In the genomic region with DNA sequence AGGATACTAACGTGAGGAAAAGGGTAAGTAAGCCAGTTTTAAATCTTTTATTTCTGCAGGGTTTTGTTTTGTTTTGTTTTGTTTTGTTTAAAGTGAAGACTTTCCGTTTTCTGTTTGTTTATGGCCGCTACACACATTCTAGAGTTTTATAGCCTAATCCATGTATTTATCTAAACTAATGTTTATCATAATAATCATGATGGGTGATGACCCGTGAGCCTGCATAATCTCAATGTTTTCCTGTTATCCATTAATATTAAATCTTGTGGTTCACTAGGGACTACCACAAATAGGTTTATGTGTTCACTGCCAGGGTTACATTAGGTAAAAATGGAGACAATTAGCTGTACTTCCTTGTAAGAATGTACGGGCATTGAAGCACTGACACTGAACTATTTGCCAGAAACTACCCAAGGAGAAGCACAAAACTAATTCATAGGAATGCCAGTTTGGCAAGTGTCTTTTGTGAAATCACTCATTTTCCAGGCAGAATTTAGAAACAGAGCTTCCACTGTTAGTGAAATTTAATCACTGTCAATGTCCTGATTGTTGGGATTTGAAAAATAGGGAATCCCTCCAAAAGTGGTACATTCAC, we compare ENCODE assay signal across 25 cellular contexts.
A peak's percentile ranks its signal among the peaks of the same experiment; 100 is the strongest.
DNase-seq lines count a peak whose midpoint lies in the region; ATAC-seq and TF ChIP-seq lines count a peak whose summit lies in the region.
"Had no signal": no experiment of that assay in that cellular context is flagged by ENCODE, and none has a peak within 500 bp of the region (broad histone marks: within the 10 kb centered on the region; RNA-seq: fewer than 3 reads in every experiment).

No MANE protein-coding gene starts in this region.

- H3K9me3 Mint-ChIP-seq in H9: no peaks in the 10 kb centered on the region
- peaks cover 5 to 9% of the 10 kb centered on the region in 2 donors for H3K9me3 Mint-ChIP-seq in effector memory CD8-positive, alpha-beta T cell

- H3K18ac ChIP-seq in H9 (ENCODE audit: insufficient read length, low read depth, low read length): no peak overlapping the region

- H3K27ac Mint-ChIP-seq in H9: peak overlapping the region in 1 of 3 experiments; percentile 22; a peak in 2 of 7 replicates
- no peak overlapping the region for H3K27ac Mint-ChIP-seq in effector memory CD8-positive, alpha-beta T cell
- H3K27ac Mint-ChIP-seq: CD4-positive, CD25-positive, alpha-beta regulatory T cell had no signal

- peaks cover 3 to 10% of the 10 kb centered on the region in 2 experiments; a peak in 3 of 4 replicates for H3K4me1 Mint-ChIP-seq in H9
- no peaks in the 10 kb centered on the region for H3K4me1 Mint-ChIP-seq in effector memory CD8-positive, alpha-beta T cell (ENCODE audit: low read depth in 2 of 2)
- H3K4me1 Mint-ChIP-seq: CD4-positive, CD25-positive, alpha-beta regulatory T cell had no signal

- no peak overlapping the region for H4K91ac ChIP-seq in H9 (ENCODE audit: insufficient read length, low read depth, low read length)

- H3K4me3 ChIP-seq in smooth muscle cell: no peak overlapping the region
- H3K4me3 ChIP-seq: body of pancreas, gastroesophageal sphincter, GM23248, lower lobe of right lung, upper lobe of left lung had no signal

- ATAC-seq in effector memory CD8-positive, alpha-beta T cell (replicated peaks): no peak
- ATAC-seq: gastroesophageal sphincter, lower lobe of right lung had no signal

- no peak overlapping the region for H3T11ph ChIP-seq in H9 (ENCODE audit: low read length)

- TF ChIP-seq CTCF in H9 (conservative IDR thresholded peaks at IDR 0.05) (no peak), smooth muscle cell (IDR thresholded peaks at IDR 0.05; ENCODE audit: borderline replicate concordance, insufficient read depth, poor library complexity, severe bottlenecking) (no peak)

- H3F3A ChIP-seq in smooth muscle cell (ENCODE audit: low read depth): no peaks in the 10 kb centered on the region

- H3K4me3 Mint-ChIP-seq in H9: no peak overlapping the region
- H3K4me3 Mint-ChIP-seq in effector memory CD8-positive, alpha-beta T cell: no peak overlapping the region
- H3K4me3 Mint-ChIP-seq: CD4-positive, CD25-positive, alpha-beta regulatory T cell had no signal

- H3K23me2 ChIP-seq in H9 (ENCODE audit: insufficient read length, low read depth, low read length, poor library complexity, severe bottlenecking): no peaks in the 10 kb centered on the region

- H3K27ac ChIP-seq in H9 (ENCODE audit: insufficient read length, low read depth, low read length) (no peak overlapping the region), smooth muscle cell (ENCODE audit: low read depth) (no peak overlapping the region)
- H3K27ac ChIP-seq: body of pancreas, gastroesophageal sphincter, GM23248, lower lobe of right lung, neutrophil, upper lobe of left lung had no signal

- H3K9ac ChIP-seq in H9 (ENCODE audit: extremely low read depth, insufficient read length, low read length) (no peak overlapping the region), smooth muscle cell (ENCODE audit: low read depth) (no peak overlapping the region)
- H3K9ac ChIP-seq: GM23248 had no signal

- H4K5ac ChIP-seq in H9 (ENCODE audit: insufficient read length, low read depth, low read length): no peak overlapping the region

- H3K36me3 Mint-ChIP-seq in H9 (ENCODE audit: insufficient read depth in 1 of 3, low read depth in 3 of 3): no peaks in the 10 kb centered on the region
- H3K36me3 Mint-ChIP-seq in effector memory CD8-positive, alpha-beta T cell (ENCODE audit: insufficient read depth): no peaks in the 10 kb centered on the region
- H3K36me3 Mint-ChIP-seq: CD4-positive, CD25-positive, alpha-beta regulatory T cell had no signal

- H3K9me3 ChIP-seq in H9 (ENCODE audit: control insufficient read depth, low read depth, low read length) (no peaks in the 10 kb centered on the region), smooth muscle cell (replicated peaks; ENCODE audit: low read depth) (no peaks in the 10 kb centered on the region)
- H3K9me3 ChIP-seq: body of pancreas, gastroesophageal sphincter, lower lobe of right lung, neutrophil, upper lobe of left lung had no signal

- H4K20me1 ChIP-seq in H9 (ENCODE audit: control insufficient read depth, insufficient read depth, insufficient read length) (no peaks in the 10 kb centered on the region), smooth muscle cell (ENCODE audit: low read depth) (no peaks in the 10 kb centered on the region)

- DNase-seq in H9: no peak
- peak; percentile 60 for DNase-seq in amniotic epithelial cell (ENCODE audit: low read depth)
- DNase-seq in globus pallidus (ENCODE audit: low spot score): peak; percentile 78
- DNase-seq in smooth muscle cell (lab: John Stamatoyannopoulos, UW; ENCODE audit: unreplicated experiment): no peak
- DNase-seq in effector memory CD8-positive, alpha-beta T cell: no peak
- no peak for DNase-seq in stimulated activated CD4-positive, alpha-beta T cell treated with anti-CD3 and anti-CD28 coated beads, Interleukin-4, amount 100 ng/mL, for 1 hour
- no peak for DNase-seq in NCI-H2196 (lab: John Stamatoyannopoulos, UW; ENCODE audit: unreplicated experiment)
- DNase-seq in effector CD8-positive, alpha-beta T cell (lab: John Stamatoyannopoulos, UW): no peak
- DNase-seq: activated CD4-positive, alpha-beta T cell treated with anti-CD3 and anti-CD28 coated beads, Interleukin-2, amount 50 U/mL, for 48 hours; activated effector memory CD4-positive, alpha-beta T cell treated with anti-CD3 and anti-CD28 coated beads, Interleukin-2, amount 50 U/mL, for 16 hours; body of pancreas; CD4-positive, CD25-positive, alpha-beta regulatory T cell; GM23248; Karpas-422; lower lobe of right lung; NCI-H1048; NCI-H187 treated with DMSO at 0.1 percent for 48 hours; NCI-H2227 treated with DMSO at 0.1 percent for 48 hours; NCI-H82; PC-3; Right ventricle myocardium superior; SW 1271; upper lobe of left lung had no signal

- H3K27me3 Mint-ChIP-seq in H9 (ENCODE audit: low read depth): no peaks in the 10 kb centered on the region
- H3K27me3 Mint-ChIP-seq in effector memory CD8-positive, alpha-beta T cell: no peaks in the 10 kb centered on the region
- H3K27me3 Mint-ChIP-seq: CD4-positive, CD25-positive, alpha-beta regulatory T cell had no signal

- H3K23ac ChIP-seq in H9 (ENCODE audit: insufficient read length, low read depth, low read length): no peak overlapping the region

- no peak overlapping the region for H3K14ac ChIP-seq in H9 (ENCODE audit: insufficient read depth, low read length)

- no peak overlapping the region for H4K8ac ChIP-seq in H9 (replicated peaks; ENCODE audit: insufficient read length, low read depth, low read length)

- peak overlapping the region; percentile 90 for H2BK20ac ChIP-seq in H9 (ENCODE audit: low read depth, low read length, poor library complexity, severe bottlenecking)

- H3K4ac ChIP-seq in H9 (ENCODE audit: low read depth, low read length): no peak overlapping the region

- no peak overlapping the region for H2BK5ac ChIP-seq in H9 (ENCODE audit: insufficient read length, low read length)

- no peak overlapping the region for H2BK120ac ChIP-seq in H9 (ENCODE audit: low read depth, low read length, poor library complexity, severe bottlenecking)

- no peak overlapping the region for H2AK5ac ChIP-seq in H9 (ENCODE audit: insufficient read length, low read length)

- H3K79me1 ChIP-seq in H9 (ENCODE audit: insufficient read depth, low read depth, low read length, poor library complexity, severe bottlenecking): no peaks in the 10 kb centered on the region

- no peaks in the 10 kb centered on the region for H3K36me3 ChIP-seq in smooth muscle cell (ENCODE audit: low read depth)
- H3K36me3 ChIP-seq: gastroesophageal sphincter, lower lobe of right lung, neutrophil, upper lobe of left lung had no signal

- no peaks in the 10 kb centered on the region for H3K79me2 ChIP-seq in H9 (ENCODE audit: insufficient read depth, low read length)
- H3K79me2 ChIP-seq in smooth muscle cell (ENCODE audit: low read depth): no peaks in the 10 kb centered on the region

- no peak overlapping the region for H2AFZ ChIP-seq in H9 (ENCODE audit: low read length)
- H2AFZ ChIP-seq in smooth muscle cell (ENCODE audit: low read depth): peak overlapping the region; percentile 5
- H2AFZ ChIP-seq: GM23248 had no signal

- no peaks in the 10 kb centered on the region; the same call in 1 of the 2 replicates for H3K4me1 ChIP-seq in H9 (ENCODE audit: insufficient read depth, low read length)
- no peaks in the 10 kb centered on the region for H3K4me1 ChIP-seq in smooth muscle cell (ENCODE audit: low read depth)
- H3K4me1 ChIP-seq: gastroesophageal sphincter, lower lobe of right lung, upper lobe of left lung had no signal

- no peak overlapping the region for H2BK15ac ChIP-seq in H9 (ENCODE audit: low read depth, low read length)

- H3K4me2 ChIP-seq in H9 (ENCODE audit: insufficient read depth, insufficient read length, low read length): no peak overlapping the region
- H3K4me2 ChIP-seq in smooth muscle cell: peak overlapping the region; percentile 34

- no peak overlapping the region for H3K56ac ChIP-seq in H9 (ENCODE audit: insufficient read length, low read depth, low read length)

- WGBS in H9 (ENCODE audit: extremely low coverage, insufficient read length, low lambda C conversion rate): no CpG with 5 or more reads among the region's 5 CpGs
- WGBS in smooth muscle cell (ENCODE audit: low lambda C conversion rate): 31% methylated on average over 5 of the region's 5 CpGs

- no peaks in the 10 kb centered on the region for H3K27me3 ChIP-seq in H9 (ENCODE audit: insufficient read depth, low read length)
- no peaks in the 10 kb centered on the region for H3K27me3 ChIP-seq in smooth muscle cell (ENCODE audit: low read depth)
- H3K27me3 ChIP-seq: body of pancreas, gastroesophageal sphincter, neutrophil, upper lobe of left lung had no signal

- H2BK12ac ChIP-seq in H9 (ENCODE audit: insufficient read length, low read depth, low read length): no peak overlapping the region

Comparison
In these comparisons a context has a peak if more than half of its experiments do, and no peak if none do; other contexts are left out.
1. DNase-seq: peak in amniotic epithelial cell (single experiment) and globus pallidus (single experiment); none in H9 (single experiment), smooth muscle cell (single experiment), effector memory CD8-positive, alpha-beta T cell (0 of 3), stimulated activated CD4-positive, alpha-beta T cell treated with anti-CD3 and anti-CD28 coated beads, Interleukin-4, amount 100 ng/mL, for 1 hour (single experiment), NCI-H2196 (single experiment) and effector CD8-positive, alpha-beta T cell (single experiment).